Comparison of ENCODE assay signal across 30 cellular contexts in the genomic region with DNA sequence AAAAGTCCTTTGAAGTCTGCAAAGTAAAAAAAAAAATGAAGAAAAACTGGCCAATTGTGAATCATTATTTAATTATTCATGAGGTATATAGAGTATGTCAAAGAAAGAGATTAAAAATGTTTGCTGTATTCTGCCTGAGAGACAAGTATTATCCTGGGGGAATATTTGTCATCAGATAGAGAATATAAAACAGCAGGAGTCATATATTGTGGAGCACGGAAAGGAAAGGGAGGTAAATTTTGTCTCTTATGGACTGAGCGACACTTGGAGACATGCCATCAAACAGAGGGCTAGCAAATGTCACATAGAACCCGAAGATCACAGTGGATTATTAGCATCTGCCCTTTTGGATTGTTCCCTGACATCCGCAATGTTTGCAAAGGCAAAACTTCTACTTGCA. TPM values are rescaled to one million over a fixed set of nuclear protein-coding genes. Genes with fewer than 3 reads are reported as not detected.
"Had no signal": no experiment of that assay in that cellular context is flagged by ENCODE, and none has a peak within 500 bp of the region (broad histone marks: within the 10 kb centered on the region; RNA-seq: fewer than 3 reads in every experiment).

No MANE protein-coding gene starts in this region.

- ATAC-seq: activated CD8-positive, alpha-beta T cell treated with anti-CD3 and anti-CD28 coated beads for 36 hours; activated naive CD4-positive, alpha-beta T cell treated with anti-CD3 and anti-CD28 coated beads, Interleukin-2, amount 50 U/mL, for 72 hours; activated T-cell treated with anti-CD3 and anti-CD28 coated beads, Interleukin-2, amount 50 U/mL, for 4 hours; body of pancreas had no signal

- H3K27me3 ChIP-seq: adrenal gland, body of pancreas, breast epithelium, SJCRH30 had no signal

- H2AFZ ChIP-seq: PC-9 had no signal

- H3K36me3 ChIP-seq: adrenal gland, breast epithelium, SJCRH30 had no signal

- H3K4me2 ChIP-seq: KMS-11, PC-9 had no signal

- H3K9ac ChIP-seq: KMS-11 had no signal

- H3K4me3 ChIP-seq: adrenal gland, body of pancreas, breast epithelium, PC-9, SJCRH30, SK-N-MC had no signal

- H3K4me1 ChIP-seq: adrenal gland, breast epithelium had no signal

- DNase-seq: activated CD4-positive, alpha-beta T cell treated with anti-CD3 and anti-CD28 coated beads, Interleukin-2, amount 10 ng/mL, durations not matched to agents 24 days and 14 days; activated CD4-positive, alpha-beta T cell treated with anti-CD3 and anti-CD28 coated beads, Interleukin-2, amount 50 U/mL, for 4 hours; activated CD8-positive, alpha-beta memory T cell treated with anti-CD3 and anti-CD28 coated beads, Interleukin-2, amount 50 U/mL, for 4 hours; activated CD8-positive, alpha-beta T cell treated with anti-CD3 and anti-CD28 coated beads for 36 hours; activated gamma-delta T cell treated with Interleukin-2 at 50 U/mL for 16 hours; activated naive CD4-positive, alpha-beta T cell treated with anti-CD3 and anti-CD28 coated beads for 36 hours; activated T-cell treated with anti-CD3 and anti-CD28 coated beads for 4 hours; activated T-cell treated with anti-CD3 and anti-CD28 coated beads, Interleukin-2, amount 50 U/mL, for 4 hours; adrenal gland; body of pancreas; caudate nucleus; cerebellar nuclear complex; NCI-H1105; NCI-H1436; NCI-H1694; NCI-H1930; NCI-H2081 treated with DMSO at 0.1 percent for 48 hours; NCI-H226; NCI-H524 treated with DMSO at 0.1 percent for 48 hours; NCI-H748 treated with DMSO at 0.1 percent for 48 hours; NK-92 treated with Interleukin-12 subunit alpha and Interleukin-12 subunit beta, amount 100 ng/mL, for 24 hours; SHP77; SJCRH30 had no signal

- H3K9me3 ChIP-seq: adrenal gland, body of pancreas, breast epithelium, SJCRH30 had no signal

- FAIRE-seq: astrocyte, TTC549 had no signal

- H3K27ac ChIP-seq: adrenal gland, body of pancreas, breast epithelium, KMS-11, PC-9, SJCRH30, SK-N-MC had no signal

RNA-seq across cellular contexts. Expression of gene FAT1, which starts 39.2 kb away (rescaled TPM):
- total RNA-seq: activated CD8-positive, alpha-beta T cell treated with anti-CD3 and anti-CD28 coated beads for 36 hours had no signal
